Comparison of ENCODE assay signal across 1 cellular context in the genomic region with DNA sequence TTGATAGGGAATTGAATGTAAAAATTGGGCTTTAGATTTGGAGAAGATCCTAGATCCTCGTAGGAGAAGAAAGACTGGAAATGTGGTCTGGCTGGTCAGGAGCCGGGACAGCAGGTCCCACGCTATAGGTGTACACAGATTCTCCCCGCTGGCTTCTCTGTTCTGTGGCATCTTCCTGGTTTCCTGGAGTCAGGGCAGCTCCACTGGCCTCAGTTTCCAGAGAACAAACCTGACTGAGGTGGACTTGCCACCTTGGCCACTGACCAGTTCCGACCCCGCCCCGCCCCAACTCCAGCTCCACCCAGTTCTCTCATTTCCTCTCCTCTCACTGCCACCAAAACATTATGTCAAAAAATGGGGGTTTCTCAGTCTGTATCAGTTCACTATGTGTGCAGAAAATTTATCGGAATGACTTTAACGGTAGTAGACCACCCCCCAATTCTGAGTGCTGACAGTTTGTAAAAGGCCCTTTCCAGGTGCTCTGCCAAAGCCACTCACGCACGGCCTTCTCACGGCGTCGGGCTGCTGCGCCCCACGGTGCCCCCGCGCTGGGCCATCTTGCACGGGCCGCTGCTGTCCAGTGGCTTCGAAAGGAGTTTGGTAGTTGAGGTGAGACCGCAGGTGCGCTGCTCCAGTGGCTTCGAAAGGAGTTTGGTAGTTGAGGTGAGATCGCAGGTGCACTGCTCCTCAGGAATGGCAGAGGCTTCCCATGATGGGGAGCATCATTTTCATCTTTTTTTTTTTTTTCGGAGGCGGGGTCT.
A peak's percentile ranks its signal among the peaks of the same experiment; 100 is the strongest.
TF ChIP-seq lines count a peak whose summit lies in the region.

No MANE protein-coding gene starts in this region.

TF ChIP-seq in HepG2, 621 proteins besides CTCF, POLR2A, EP300 and RAD21:
- TF ChIP-seq ZNF850 (CRISPR knock-in tag; conservative IDR thresholded peaks at IDR 0.05) (no peak), SNAI1 (CRISPR knock-in tag; IDR thresholded peaks at IDR 0.05; ENCODE audit: borderline replicate concordance) (no peak), SMAD9 (CRISPR knock-in tag; IDR thresholded peaks at IDR 0.05) (no peak), RXRA (CRISPR knock-in tag; IDR thresholded peaks at IDR 0.05) (no peak), AGO2 (optimal IDR thresholded peaks at IDR 0.05; ENCODE audit: low read depth, low read length) (peak; percentile 57), YEATS4 (CRISPR knock-in tag; IDR thresholded peaks at IDR 0.05; ENCODE audit: borderline replicate concordance) (no peak), THYN1 (CRISPR knock-in tag; IDR thresholded peaks at IDR 0.05; ENCODE audit: borderline replicate concordance, low read depth) (no peak)
